ENCODE assay signal across 8 cellular contexts in the genomic region with DNA sequence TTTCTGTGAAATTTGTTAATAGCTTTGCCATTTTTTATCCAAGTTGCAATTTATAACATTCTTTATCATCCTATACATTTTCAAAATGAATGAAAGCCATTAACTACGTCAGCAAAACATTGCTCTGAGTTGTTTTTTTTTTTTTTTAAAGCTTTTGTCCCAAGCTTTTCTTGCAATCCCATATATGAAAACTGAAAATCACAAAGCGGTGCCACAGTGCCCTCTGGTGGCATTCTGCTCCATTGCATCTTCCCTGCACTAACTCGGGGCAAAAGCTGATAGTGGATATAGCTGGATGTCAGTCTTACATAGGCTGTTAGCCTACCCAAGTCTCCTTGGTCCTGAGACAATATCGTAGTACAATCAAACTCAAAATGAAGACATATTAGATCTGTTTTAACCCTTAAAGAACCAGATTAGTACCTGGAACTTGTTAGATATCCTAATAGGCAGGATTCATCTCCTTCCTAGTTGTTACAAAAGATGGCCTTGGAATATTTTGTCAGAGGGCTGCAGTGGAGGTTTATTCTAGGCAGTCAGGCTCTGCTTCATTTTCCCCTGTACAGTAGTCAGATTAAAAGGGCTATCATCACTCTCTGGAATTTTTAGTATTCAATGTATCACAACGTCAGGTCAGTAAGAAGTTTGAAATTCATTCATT.
DNase-seq lines count a peak whose midpoint lies in the region; FAIRE-seq and TF ChIP-seq lines count a peak whose summit lies in the region.

No MANE protein-coding gene starts in this region.

- H3K9me3 ChIP-seq in SK-N-MC (ENCODE audit: low read depth, low read length) (no peaks in the 10 kb centered on the region), sigmoid colon (no peaks in the 10 kb centered on the region)

- peak; percentile 90 for FAIRE-seq in H54 (lab: Jason Lieb, UNC)

- intact Hi-C loops in sigmoid colon (cut with DNase I), result no loop called here

- H3K27ac ChIP-seq in SK-N-MC (no peak overlapping the region), sigmoid colon (no peak overlapping the region)

- no peak for TF ChIP-seq POLR2A in H54 (IDR thresholded peaks at IDR 0.05; ENCODE audit: low read depth, low read length)
- TF ChIP-seq POLR2A in sigmoid colon (IDR thresholded peaks at IDR 0.05), result no peak

- WGBS in sigmoid colon, 2 donors, result 21% methylated on average over 5 of the region's 5 CpGs

- no peak overlapping the region for H3K9ac ChIP-seq in SK-N-MC (ENCODE audit: insufficient read length)

- peak; percentile 12 for TF ChIP-seq CTCF in GM12801 (IDR thresholded peaks at IDR 0.05; ENCODE audit: extremely low read depth, insufficient read length)
- TF ChIP-seq CTCF in LNCaP clone FGC (IDR thresholded peaks at IDR 0.05; ENCODE audit: control insufficient read depth, extremely low read depth, insufficient read depth), result peak; percentile 88
- TF ChIP-seq CTCF in sigmoid colon (IDR thresholded peaks at IDR 0.05), result peak; percentile 14 to 82 (median 58)

- H3K4me3 ChIP-seq in LNCaP clone FGC (ENCODE audit: low read depth, low read length) (no peak overlapping the region), SK-N-MC (no peak overlapping the region), sigmoid colon (no peak overlapping the region)

- no peaks in the 10 kb centered on the region for H3K27me3 ChIP-seq in sigmoid colon

- H3K36me3 ChIP-seq in SK-N-MC (ENCODE audit: insufficient read depth, low read length), result no peaks in the 10 kb centered on the region
- no peaks in the 10 kb centered on the region for H3K36me3 ChIP-seq in sigmoid colon

- no peaks in the 10 kb centered on the region for H3K4me1 ChIP-seq in sigmoid colon

- DNase-seq in H54 (ENCODE audit: insufficient read length, low spot score) (peak; percentile 3), LNCaP clone FGC (ENCODE audit: low read depth) (peak; percentile 6), SK-N-MC (ENCODE audit: low read depth, low spot score) (peak; percentile 66), amygdala (lab: John Stamatoyannopoulos, UW) (peak in 48 of 56 donors; percentile 1 to 84 (median 26)), hepatic stellate cell (ENCODE audit: low spot score) (peak; percentile 7), sigmoid colon (no peak)
- DNase-seq in effector CD8-positive, alpha-beta T cell (lab: John Stamatoyannopoulos, UW), result no peak

- TF ChIP-seq EP300 in sigmoid colon (IDR thresholded peaks at IDR 0.05), result no peak

Comparison
In these comparisons a context has a peak if more than half of its experiments do, and no peak if none do; other contexts are left out.
1. CTCF ChIP-seq: peak in every context shown above with its lines; median percentile 88 in LNCaP clone FGC; 58 in sigmoid colon; 12 in GM12801.
2. DNase-seq: peak in H54 (single experiment), LNCaP clone FGC (single experiment), SK-N-MC (single experiment), amygdala (48 of 56) and hepatic stellate cell (single experiment); none in sigmoid colon (single experiment) and effector CD8-positive, alpha-beta T cell (single experiment).